In the genomic region with DNA sequence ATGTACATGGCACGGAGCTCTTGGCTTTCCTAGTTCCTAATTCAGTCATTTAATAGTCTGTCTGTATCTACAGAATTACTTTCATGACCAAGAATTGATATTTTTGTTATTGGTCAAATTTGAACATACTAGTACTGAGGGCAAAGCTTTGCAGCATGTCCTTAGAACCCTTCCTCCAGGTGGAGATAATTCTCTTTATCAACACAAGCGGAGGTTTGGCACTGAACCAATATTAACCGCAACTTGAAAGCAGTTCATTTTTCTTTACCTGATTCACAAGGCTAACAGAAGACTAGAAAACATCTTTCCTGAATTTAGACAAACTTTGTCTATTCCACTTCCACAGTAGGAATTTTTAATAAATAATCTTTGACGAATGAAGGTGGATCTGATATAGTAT, we compare ENCODE assay signal across 18 cellular contexts.
DNase-seq lines count a peak whose midpoint lies in the region; TF ChIP-seq lines count a peak whose summit lies in the region.
"Had no signal": no experiment of that assay in that cellular context is flagged by ENCODE, and none has a peak within 500 bp of the region (broad histone marks: within the 10 kb centered on the region; RNA-seq: fewer than 3 reads in every experiment).

No MANE protein-coding gene starts in this region.

- no peak overlapping the region for H3K27ac ChIP-seq in H9 (ENCODE audit: insufficient read length, low read depth, low read length)
- no peak overlapping the region for H3K27ac ChIP-seq in CD8-positive, alpha-beta memory T cell (ENCODE audit: low read depth, low read length)
- H3K27ac ChIP-seq: A549, C4-2B, HL-60 had no signal

- no peak overlapping the region for H3K56ac ChIP-seq in H9 (ENCODE audit: insufficient read length, low read depth, low read length)

- H3K4me1 ChIP-seq in H9 (ENCODE audit: insufficient read depth, low read length): no peaks in the 10 kb centered on the region
- H3K4me1 ChIP-seq in CD8-positive, alpha-beta memory T cell (ENCODE audit: insufficient read depth, low read length): no peaks in the 10 kb centered on the region
- H3K4me1 ChIP-seq: A549 had no signal

- no peaks in the 10 kb centered on the region for H3K79me2 ChIP-seq in H9 (ENCODE audit: insufficient read depth, low read length)

- H4K8ac ChIP-seq in H9 (replicated peaks; ENCODE audit: insufficient read length, low read depth, low read length): no peak overlapping the region

- H3K9me3 ChIP-seq in H9 (ENCODE audit: control insufficient read depth, low read depth, low read length): no peaks in the 10 kb centered on the region
- H3K9me3 ChIP-seq in CD8-positive, alpha-beta memory T cell (ENCODE audit: low read length): no peaks in the 10 kb centered on the region
- H3K9me3 ChIP-seq: A549 had no signal

- no peak overlapping the region for H3K14ac ChIP-seq in H9 (ENCODE audit: insufficient read depth, low read length)

- no peak overlapping the region for H2BK12ac ChIP-seq in H9 (ENCODE audit: insufficient read length, low read depth, low read length)

- H4K20me1 ChIP-seq in H9 (ENCODE audit: control insufficient read depth, insufficient read depth, insufficient read length): no peaks in the 10 kb centered on the region

- no peak overlapping the region for H3K9ac ChIP-seq in H9 (ENCODE audit: extremely low read depth, insufficient read length, low read length)

- no peaks in the 10 kb centered on the region for H3K36me3 ChIP-seq in CD8-positive, alpha-beta memory T cell (ENCODE audit: insufficient read depth, low read length)

- H2BK20ac ChIP-seq in H9 (ENCODE audit: low read depth, low read length, poor library complexity, severe bottlenecking): no peak overlapping the region

- H3K18ac ChIP-seq in H9 (ENCODE audit: insufficient read length, low read depth, low read length): no peak overlapping the region

- no peak overlapping the region for H2BK15ac ChIP-seq in H9 (ENCODE audit: low read depth, low read length)

- no peak overlapping the region for H3K4me3 Mint-ChIP-seq in H9
- no peak overlapping the region for H3K4me3 Mint-ChIP-seq in CD8-positive, alpha-beta memory T cell
- H3K4me3 Mint-ChIP-seq: CD4-positive, alpha-beta T cell; GM23338; HFFc6 had no signal

- H4K91ac ChIP-seq in H9 (ENCODE audit: insufficient read length, low read depth, low read length): no peak overlapping the region

- DNase-seq in A172 (ENCODE audit: low spot score) (peak; percentile 23), HT-29 (ENCODE audit: low spot score) (peak; percentile 41), OCI-M1 (lab: John Stamatoyannopoulos, UW) (peak; percentile 29), fibroblast of mammary gland (ENCODE audit: low read depth) (peak; percentile 1), H9 (no peak)
- DNase-seq in activated CD4-positive, alpha-beta T cell treated with anti-CD3 and anti-CD28 coated beads, Interleukin-2, amount 50 U/mL, for 4 hours: no peak
- DNase-seq in CD8-positive, alpha-beta memory T cell: no peak
- DNase-seq: AML-193; CD4-positive, alpha-beta T cell; DMS153; DMS79; GDM1; HFFc6; IMR-90 had no signal

- no peak overlapping the region for H2BK120ac ChIP-seq in H9 (ENCODE audit: low read depth, low read length, poor library complexity, severe bottlenecking)

- H3K4me2 ChIP-seq in H9 (ENCODE audit: insufficient read depth, insufficient read length, low read length): no peak overlapping the region
- H3K4me2 ChIP-seq: A549, GM23338 had no signal

- no peaks in the 10 kb centered on the region for H3K79me1 ChIP-seq in H9 (ENCODE audit: insufficient read depth, low read depth, low read length, poor library complexity, severe bottlenecking)

- H3K27me3 ChIP-seq in H9 (ENCODE audit: insufficient read depth, low read length): no peaks in the 10 kb centered on the region
- no peaks in the 10 kb centered on the region for H3K27me3 ChIP-seq in CD8-positive, alpha-beta memory T cell (ENCODE audit: insufficient read depth, low read length, poor library complexity, severe bottlenecking)

- TF ChIP-seq CTCF in fibroblast of mammary gland (conservative IDR thresholded peaks at IDR 0.05; ENCODE audit: control insufficient read depth, insufficient read depth, low read depth, low read length) (no peak), H9 (conservative IDR thresholded peaks at IDR 0.05) (no peak)

- H3K36me3 Mint-ChIP-seq in H9 (ENCODE audit: insufficient read depth in 1 of 3, low read depth in 3 of 3): 0 out of 7 replicates have a peak, but pooled peaks cover 0 to under 1% (median 0%) of the 10 kb centered on the region in 3 experiments
- H3K36me3 Mint-ChIP-seq in CD8-positive, alpha-beta memory T cell: no peaks in the 10 kb centered on the region

- H3K4me1 Mint-ChIP-seq in H9: no peaks in the 10 kb centered on the region
- H3K4me1 Mint-ChIP-seq in CD8-positive, alpha-beta memory T cell: no peaks in the 10 kb centered on the region
- H3K4me1 Mint-ChIP-seq: GM23338 had no signal

- H2AFZ ChIP-seq in H9 (ENCODE audit: low read length): no peak overlapping the region
- H2AFZ ChIP-seq: GM23338 had no signal

- no peak overlapping the region for H3K4me3 ChIP-seq in fibroblast of mammary gland (ENCODE audit: control insufficient read depth, low read depth, low read length)
- no peak overlapping the region for H3K4me3 ChIP-seq in CD8-positive, alpha-beta memory T cell (ENCODE audit: low read length)
- H3K4me3 ChIP-seq: A549, GM23338 had no signal

- H3K23ac ChIP-seq in H9 (ENCODE audit: insufficient read length, low read depth, low read length): no peak overlapping the region

- CTCF ChIA-PET in CD8-positive, alpha-beta memory T cell (lab: Charles Lee): no interaction called here

- POLR2A ChIA-PET in CD8-positive, alpha-beta memory T cell (lab: Charles Lee): no interaction called here

- no peak overlapping the region for H2BK5ac ChIP-seq in H9 (ENCODE audit: insufficient read length, low read length)

- no peak overlapping the region for H3K4ac ChIP-seq in H9 (ENCODE audit: low read depth, low read length)

- H2AK5ac ChIP-seq in H9 (ENCODE audit: insufficient read length, low read length): no peak overlapping the region

- no peaks in the 10 kb centered on the region for H3K23me2 ChIP-seq in H9 (ENCODE audit: insufficient read length, low read depth, low read length, poor library complexity, severe bottlenecking)

- peaks cover under 1% of the 10 kb centered on the region in 2 experiments; a peak in 1 of 5 replicates for H3K9me3 Mint-ChIP-seq in H9
- peaks cover 0 to 14% (median 3%) of the 10 kb centered on the region in 5 donors for H3K9me3 Mint-ChIP-seq in CD8-positive, alpha-beta memory T cell

- no peaks in the 10 kb centered on the region for H3K27me3 Mint-ChIP-seq in H9 (ENCODE audit: low read depth)
- H3K27me3 Mint-ChIP-seq in CD8-positive, alpha-beta memory T cell: no peaks in the 10 kb centered on the region
- H3K27me3 Mint-ChIP-seq: CD4-positive, alpha-beta T cell had no signal

- H3K27ac Mint-ChIP-seq in H9: no peak overlapping the region
- H3K27ac Mint-ChIP-seq in CD8-positive, alpha-beta memory T cell: no peak overlapping the region
- H3K27ac Mint-ChIP-seq: CD4-positive, alpha-beta T cell; GM23338; HFFc6 had no signal

- H4K5ac ChIP-seq in H9 (ENCODE audit: insufficient read length, low read depth, low read length): no peak overlapping the region

- no CpG with 5 or more reads among the region's 4 CpGs for WGBS in H9 (ENCODE audit: extremely low coverage, insufficient read length, low lambda C conversion rate)

- no peak overlapping the region for H3T11ph ChIP-seq in H9 (ENCODE audit: low read length)

Comparison
In these comparisons a context has a peak if more than half of its experiments do, and no peak if none do; other contexts are left out.
1. DNase-seq: peak in A172 (single experiment), HT-29 (single experiment), OCI-M1 (single experiment) and fibroblast of mammary gland (single experiment); none in activated CD4-positive, alpha-beta T cell treated with anti-CD3 and anti-CD28 coated beads, Interleukin-2, amount 50 U/mL, for 4 hours (0 of 2), H9 (single experiment) and CD8-positive, alpha-beta memory T cell (0 of 5).